In the genomic region with DNA sequence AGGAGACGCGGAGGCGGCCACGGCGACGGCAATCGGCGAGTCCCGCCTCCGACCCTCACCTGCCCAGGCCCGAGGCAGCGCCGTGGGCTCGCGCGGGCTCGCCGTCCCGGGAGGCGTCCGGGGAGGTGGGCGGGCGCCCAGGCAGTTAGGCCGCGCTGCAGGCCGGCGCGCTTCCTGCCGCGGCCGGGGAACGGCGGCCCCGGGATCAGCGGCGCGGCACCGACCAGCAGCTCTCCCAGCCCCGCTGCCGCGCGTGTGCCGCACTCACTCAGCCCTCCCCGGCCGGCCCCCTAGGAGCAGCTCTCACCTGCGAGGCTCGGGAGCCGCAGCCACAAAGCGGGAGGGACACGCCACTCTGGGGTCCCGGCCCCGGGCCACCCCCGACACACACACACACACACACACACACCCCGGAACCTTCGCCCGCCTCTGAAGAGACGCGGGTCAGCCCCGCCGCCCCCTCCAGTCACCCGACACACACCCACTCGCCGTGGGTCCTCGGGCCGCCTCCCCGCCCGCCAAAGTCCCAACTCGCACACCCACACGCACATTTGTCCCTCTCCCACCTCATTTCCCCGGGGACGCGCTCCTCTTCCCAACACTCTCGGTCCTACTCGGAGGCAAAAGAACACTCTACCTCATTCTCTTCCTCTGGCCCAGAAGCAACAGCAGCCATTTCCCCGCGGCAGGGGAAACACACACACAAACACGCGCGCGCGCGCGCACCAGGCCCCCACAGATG, we compare ENCODE assay signal across 8 cellular contexts. TPM values are rescaled to one million over a fixed set of nuclear protein-coding genes. Genes with fewer than 3 reads are reported as not detected.
DNase-seq lines count a peak whose midpoint lies in the region; ATAC-seq and TF ChIP-seq lines count a peak whose summit lies in the region.

A gene (minus strand): TSS at position 702 of the 742 bp plus-strand sequence. CDS start 60 bp downstream, at position 642.

- TF ChIP-seq CTCF in Peyer's patch (IDR thresholded peaks at IDR 0.05) = no peak
- TF ChIP-seq CTCF in fibroblast of lung (conservative IDR thresholded peaks at IDR 0.05 in 1 of 2, IDR thresholded peaks at IDR 0.05 in 1 of 2; ENCODE audit: low read depth in 1 of 2, low read length in 2 of 2) = no peak

- H4K20me1 ChIP-seq in fibroblast of lung (ENCODE audit: control insufficient read depth, extremely low read depth, insufficient read depth, low read length) = no peaks in the 10 kb centered on the region

- intact Hi-C loops in activated T-helper 2 cell treated with anti-CD3 and anti-CD28 coated beads, Interferon-gamma antibody, Interleukin-2, Interleukin-4, amounts not matched to agents 10 μg/mL and 5 μg/mL and 100 μg/mL, durations not matched to agents 14 hours and 24 hours and 36 hours (cut with micrococcal nuclease) = loop anchor here (1.0 kb wide), 1 partner anchor 18 kb away; no protein-coding TSS in a partner anchor
- intact Hi-C loops in naive thymus-derived CD4-positive, alpha-beta T cell (cut with micrococcal nuclease) = loop anchor here (1.0 to 5.0 kb wide), 4 partner anchors 18 to 742 kb away; a partner anchor contains a TSS

- no peaks in the 10 kb centered on the region for H3K27me3 Mint-ChIP-seq in activated T-helper 2 cell treated with anti-CD3 and anti-CD28 coated beads, Interferon-gamma antibody, Interleukin-2, Interleukin-4, amounts not matched to agents 10 μg/mL and 5 μg/mL and 100 μg/mL, durations not matched to agents 14 hours and 24 hours and 36 hours (ENCODE audit: low read depth)
- peaks cover 0 to 2% (median 0%) of the 10 kb centered on the region in 5 donors for H3K27me3 Mint-ChIP-seq in naive thymus-derived CD4-positive, alpha-beta T cell

- peak within 1 kb of the TSS; percentile 100 for H3K4me3 Mint-ChIP-seq in activated T-helper 2 cell treated with anti-CD3 and anti-CD28 coated beads, Interferon-gamma antibody, Interleukin-2, Interleukin-4, amounts not matched to agents 10 μg/mL and 5 μg/mL and 100 μg/mL, durations not matched to agents 14 hours and 24 hours and 36 hours (ENCODE audit: low read depth)
- H3K4me3 Mint-ChIP-seq in naive thymus-derived CD4-positive, alpha-beta T cell = peak within 1 kb of the TSS; percentile 95 to 100 (median 99)

- H3K4me3 ChIP-seq in Peyer's patch (peak within 1 kb of the TSS; percentile 92 to 96 (median 96)), fibroblast of lung (replicated peaks in 1 of 4; ENCODE audit: control extremely low read depth in 1 of 4, insufficient read depth in 1 of 4, low read depth in 3 of 4, low read length in 4 of 4) (peak within 1 kb of the TSS; percentile 88 to 93 (median 92))
- peak within 1 kb of the TSS; percentile 93 for H3K4me3 ChIP-seq in naive thymus-derived CD4-positive, alpha-beta T cell (ENCODE audit: low read length)

- ATAC-seq in HG03354 (IDR thresholded peaks at IDR 0.05; ENCODE audit: poor library complexity, severe bottlenecking, unreplicated experiment) = peak; percentile 23
- peak; percentile 8 for ATAC-seq in naive thymus-derived CD4-positive, alpha-beta T cell
- ATAC-seq in stimulated activated naive CD8-positive, alpha-beta T cell treated with anti-CD3 and anti-CD28 coated beads, Interleukin-15, Interleukin-2, amounts not matched to agents 100 U/mL and 50 U/mL, for 24 hours = peak; percentile 8

- H3K9me3 ChIP-seq in Peyer's patch = no peaks in the 10 kb centered on the region
- no peaks in the 10 kb centered on the region for H3K9me3 ChIP-seq in fibroblast of lung (ENCODE audit: control insufficient read depth, insufficient read depth, low read depth, low read length)
- no peaks in the 10 kb centered on the region for H3K9me3 ChIP-seq in naive thymus-derived CD4-positive, alpha-beta T cell (ENCODE audit: control insufficient read depth in 2 of 3, low read length in 3 of 3)

- H3K79me2 ChIP-seq in fibroblast of lung (ENCODE audit: control insufficient read depth, insufficient read depth, low read length) = peaks cover 31% of the 10 kb centered on the region

- H3K4me1 Mint-ChIP-seq in activated T-helper 2 cell treated with anti-CD3 and anti-CD28 coated beads, Interferon-gamma antibody, Interleukin-2, Interleukin-4, amounts not matched to agents 10 μg/mL and 5 μg/mL and 100 μg/mL, durations not matched to agents 14 hours and 24 hours and 36 hours (ENCODE audit: low read depth) = peaks cover 43% of the 10 kb centered on the region
- peaks cover 42 to 76% (median 59%) of the 10 kb centered on the region in 7 donors for H3K4me1 Mint-ChIP-seq in naive thymus-derived CD4-positive, alpha-beta T cell

- in situ Hi-C loops in ACHN (cut with HindIII; ENCODE audit: low pct_ligation_motif_present, low pct_unique_long_range_greater_than_20kb, low sequenced_read_pairs) = no loop called here

- DNase-seq in ACHN (peak; percentile 71), Peyer's patch (peak; percentile 82 to 90 (median 82)), fibroblast of lung (ENCODE audit: low read depth in 2 of 2) (peak; percentile 67 to 85)
- DNase-seq in activated T-helper 2 cell treated with anti-CD3 and anti-CD28 coated beads, Interferon-gamma antibody, Interleukin-2, Interleukin-4, amounts not matched to agents 10 μg/mL and 5 μg/mL and 100 μg/mL, durations not matched to agents 14 hours and 24 hours and 36 hours (ENCODE audit: low spot score) = peak; percentile 70
- peak in 8 of 9 donors; percentile 28 to 94 (median 84) for DNase-seq in naive thymus-derived CD4-positive, alpha-beta T cell
- peak; percentile 80 for DNase-seq in stimulated activated naive CD8-positive, alpha-beta T cell treated with anti-CD3 and anti-CD28 coated beads, Interleukin-15, Interleukin-2, amounts not matched to agents 100 U/mL and 50 U/mL, for 24 hours

- H3K9me3 Mint-ChIP-seq in activated T-helper 2 cell treated with anti-CD3 and anti-CD28 coated beads, Interferon-gamma antibody, Interleukin-2, Interleukin-4, amounts not matched to agents 10 μg/mL and 5 μg/mL and 100 μg/mL, durations not matched to agents 14 hours and 24 hours and 36 hours = no peaks in the 10 kb centered on the region
- peaks cover 0 to 11% (median 0%) of the 10 kb centered on the region in 11 donors for H3K9me3 Mint-ChIP-seq in naive thymus-derived CD4-positive, alpha-beta T cell

- H3K36me3 Mint-ChIP-seq in activated T-helper 2 cell treated with anti-CD3 and anti-CD28 coated beads, Interferon-gamma antibody, Interleukin-2, Interleukin-4, amounts not matched to agents 10 μg/mL and 5 μg/mL and 100 μg/mL, durations not matched to agents 14 hours and 24 hours and 36 hours (ENCODE audit: low read depth) = peaks cover 30% of the 10 kb centered on the region
- peaks cover 0 to 24% (median 10%) of the 10 kb centered on the region in 5 donors for H3K36me3 Mint-ChIP-seq in naive thymus-derived CD4-positive, alpha-beta T cell

- TF ChIP-seq POLR2A in GM18526 (IDR thresholded peaks at IDR 0.05; ENCODE audit: extremely low read depth, insufficient read length) (peak; percentile 28), Peyer's patch (IDR thresholded peaks at IDR 0.05) (peak in 1 of 2 donors; percentile 40)

- H3K4me2 ChIP-seq in fibroblast of lung (ENCODE audit: extremely low read depth, insufficient read depth, low read length) = peak within 1 kb of the TSS; percentile 79

- H3K36me3 ChIP-seq in Peyer's patch (no peaks in the 10 kb centered on the region), fibroblast of lung (ENCODE audit: control insufficient read depth, insufficient read depth, low read length) (no peaks in the 10 kb centered on the region)
- peaks cover 0 to 11% (median 0%) of the 10 kb centered on the region in 3 experiments for H3K36me3 ChIP-seq in naive thymus-derived CD4-positive, alpha-beta T cell (ENCODE audit: control insufficient read depth in 2 of 3, insufficient read depth in 3 of 3, low read length in 3 of 3)

- H3K27ac ChIP-seq in Peyer's patch (peak within 1 kb of the TSS; percentile 100), fibroblast of lung (ENCODE audit: insufficient read depth, low read length) (peak within 1 kb of the TSS; percentile 87)
- H3K27ac ChIP-seq in naive thymus-derived CD4-positive, alpha-beta T cell (ENCODE audit: low read depth, low read length) = peak within 1 kb of the TSS; percentile 100

- no peaks in the 10 kb centered on the region for H3K27me3 ChIP-seq in Peyer's patch
- no peaks in the 10 kb centered on the region for H3K27me3 ChIP-seq in fibroblast of lung (ENCODE audit: control insufficient read depth, insufficient read depth, low read length)
- H3K27me3 ChIP-seq in naive thymus-derived CD4-positive, alpha-beta T cell (ENCODE audit: control insufficient read depth in 2 of 2, insufficient read depth in 2 of 2, low read length in 2 of 2) = no peaks in the 10 kb centered on the region

- peak within 1 kb of the TSS; percentile 100 for H3K27ac Mint-ChIP-seq in activated T-helper 2 cell treated with anti-CD3 and anti-CD28 coated beads, Interferon-gamma antibody, Interleukin-2, Interleukin-4, amounts not matched to agents 10 μg/mL and 5 μg/mL and 100 μg/mL, durations not matched to agents 14 hours and 24 hours and 36 hours
- peak within 1 kb of the TSS; percentile 95 to 100 (median 99) for H3K27ac Mint-ChIP-seq in naive thymus-derived CD4-positive, alpha-beta T cell

- POLR2A ChIA-PET in naive thymus-derived CD4-positive, alpha-beta T cell (lab: Charles Lee) = interaction anchor here (0.7 to 6.4 kb wide), 14 partner anchors 9 to 748 kb away, joined by 3 to 531 read pairs (median 4); a partner anchor contains a TSS

- H3K9ac ChIP-seq in fibroblast of lung (ENCODE audit: insufficient read depth, low read length) = peak within 1 kb of the TSS; percentile 81

- peak within 1 kb of the TSS; percentile 96 for H2AFZ ChIP-seq in fibroblast of lung (ENCODE audit: low read length)

- H3K4me1 ChIP-seq in Peyer's patch (peaks cover 0 to 43% (median 15%) of the 10 kb centered on the region in 4 donors), fibroblast of lung (ENCODE audit: control insufficient read depth, extremely low read depth, insufficient read depth, low read length) (no peaks in the 10 kb centered on the region)
- peaks cover 43 to 50% of the 10 kb centered on the region in 2 donors for H3K4me1 ChIP-seq in naive thymus-derived CD4-positive, alpha-beta T cell (ENCODE audit: control insufficient read depth in 2 of 2, insufficient read depth in 2 of 2, low read length in 2 of 2)

- CTCF ChIA-PET in naive thymus-derived CD4-positive, alpha-beta T cell (lab: Charles Lee) = interaction anchor here (0.7 to 2.3 kb wide), 6 partner anchors 24 to 134 kb away, joined by 3 to 19 read pairs (median 4); a partner anchor contains a TSS

RNA-seq across cellular contexts. Expression of the gene that starts here (rescaled TPM):
- 10 to 100 TPM; 20.4 to 43.3 (median 33.6) TPM for total RNA-seq in Peyer's patch
- total RNA-seq in activated T-helper 2 cell treated with anti-CD3 and anti-CD28 coated beads, Interferon-gamma antibody, Interleukin-2, Interleukin-4, amounts not matched to agents 10 μg/mL and 5 μg/mL and 100 μg/mL, durations not matched to agents 14 hours and 24 hours and 36 hours = 94.8 and 105 TPM in 2 replicates
- total RNA-seq in fibroblast of lung = 11.8 and 12.7 TPM in 2 replicates
- polyA plus RNA-seq in fibroblast of lung = 8.1 and 11.4 TPM in 2 replicates
- polyA plus RNA-seq in fibroblast of lung (2012) = 6.7 and 9.9 TPM in 2 replicates
- polyA minus RNA-seq in fibroblast of lung (ENCODE audit: low replicate concordance) = 18.2 and 20.1 TPM in 2 replicates
- total RNA-seq in naive thymus-derived CD4-positive, alpha-beta T cell = 100 to 1,000 TPM; 111 to 212 (median 143) TPM
- polyA plus RNA-seq in naive thymus-derived CD4-positive, alpha-beta T cell = 10 to 100 TPM; 50.5 to 52.3 TPM

Comparison
In these comparisons a context has a peak if more than half of its experiments do, and no peak if none do; other contexts are left out.
1. Peak in every context shown above with its lines: DNase-seq, ATAC-seq, H3K4me3 ChIP-seq and H3K27ac ChIP-seq.